ENCODE assay signal across 8 cellular contexts in the genomic region with DNA sequence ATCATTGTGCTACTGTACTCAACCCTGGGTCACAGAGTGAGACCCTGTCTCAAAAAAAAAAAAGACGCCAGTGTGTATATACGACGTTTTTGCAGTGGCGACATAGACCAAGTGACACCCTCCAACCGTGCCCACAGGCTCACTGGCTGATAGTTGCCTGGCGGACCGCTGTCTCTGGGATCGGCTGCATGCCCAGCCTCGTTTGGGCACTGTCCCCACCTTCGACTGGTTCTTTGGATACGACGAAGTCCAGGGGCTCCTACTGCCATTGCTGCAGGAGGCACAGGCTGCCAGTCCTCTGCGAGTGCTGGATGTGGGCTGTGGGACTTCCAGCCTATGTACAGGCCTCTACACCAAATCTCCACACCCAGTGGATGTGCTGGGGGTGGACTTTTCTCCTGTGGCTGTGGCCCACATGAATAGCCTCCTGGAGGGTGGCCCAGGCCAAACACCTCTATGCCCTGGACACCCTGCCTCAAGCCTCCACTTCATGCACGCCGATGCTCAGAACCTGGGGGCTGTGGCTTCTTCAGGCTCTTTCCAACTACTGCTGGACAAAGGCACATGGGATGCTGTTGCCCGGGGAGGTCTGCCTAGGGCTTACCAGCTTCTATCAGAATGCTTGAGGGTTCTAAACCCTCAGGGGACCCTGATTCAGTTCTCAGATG. TPM values are rescaled to one million over a fixed set of nuclear protein-coding genes. Genes with fewer than 3 reads are reported as not detected.
A peak's percentile ranks its signal among the peaks of the same experiment; 100 is the strongest.
DNase-seq lines count a peak whose midpoint lies in the region; ATAC-seq and TF ChIP-seq lines count a peak whose summit lies in the region.

No MANE protein-coding gene starts in this region.

- no peak for TF ChIP-seq POLR2A in thyroid gland (IDR thresholded peaks at IDR 0.05)

- H3K27me3 ChIP-seq in layer of hippocampus (ENCODE audit: control insufficient read depth, insufficient read depth, low read length), result no peaks in the 10 kb centered on the region
- no peaks in the 10 kb centered on the region for H3K27me3 ChIP-seq in thyroid gland

- no peak for TF ChIP-seq CTCF in thyroid gland (IDR thresholded peaks at IDR 0.05)

- intact Hi-C loops in thyroid gland (cut with DNase I), result no loop called here

- 47 to 56% methylated on average over 12 to 15 of the region's 16 CpGs for WGBS in thyroid gland, 2 donors

- H3K4me1 ChIP-seq in thyroid gland, result peaks cover 15 to 23% of the 10 kb centered on the region in 2 donors

- peaks cover 45% of the 10 kb centered on the region for H3K4me1 Mint-ChIP-seq in activated T-cell treated with anti-CD3 and anti-CD28 coated beads, Interleukin-2, amount 50 U/mL, for 24 hours (ENCODE audit: low read depth)
- peaks cover 59% of the 10 kb centered on the region for H3K4me1 Mint-ChIP-seq in activated naive CD8-positive, alpha-beta T cell treated with anti-CD3 and anti-CD28 coated beads, Interleukin-2, amount 50 U/mL, for 24 hours

- no peaks in the 10 kb centered on the region for H3K9me3 ChIP-seq in thyroid gland

- H3K27ac ChIP-seq in layer of hippocampus (ENCODE audit: low read depth, low read length) (peak overlapping the region; percentile 83), thyroid gland (peak overlapping the region; percentile 56 to 79 (median 77))

- DNase-seq in activated T-cell treated with anti-CD3 and anti-CD28 coated beads, Interleukin-2, amount 50 U/mL, for 24 hours, result peak; percentile 62
- DNase-seq in activated T-cell treated with anti-CD3 and anti-CD28 coated beads for 4 hours (no peak), thyroid gland (no peak)
- DNase-seq in activated naive CD8-positive, alpha-beta T cell treated with anti-CD3 and anti-CD28 coated beads, Interleukin-2, amount 50 U/mL, for 24 hours, result no peak

- no peaks in the 10 kb centered on the region for H3K27me3 Mint-ChIP-seq in activated T-cell treated with anti-CD3 and anti-CD28 coated beads, Interleukin-2, amount 50 U/mL, for 24 hours
- H3K27me3 Mint-ChIP-seq in activated naive CD8-positive, alpha-beta T cell treated with anti-CD3 and anti-CD28 coated beads, Interleukin-2, amount 50 U/mL, for 24 hours, result peaks cover 2% of the 10 kb centered on the region

- H3K27ac Mint-ChIP-seq in activated T-cell treated with anti-CD3 and anti-CD28 coated beads, Interleukin-2, amount 50 U/mL, for 24 hours, result peak overlapping the region; percentile 97
- peak overlapping the region; percentile 99 for H3K27ac Mint-ChIP-seq in activated naive CD8-positive, alpha-beta T cell treated with anti-CD3 and anti-CD28 coated beads, Interleukin-2, amount 50 U/mL, for 24 hours

- H3K36me3 Mint-ChIP-seq in activated T-cell treated with anti-CD3 and anti-CD28 coated beads, Interleukin-2, amount 50 U/mL, for 24 hours (ENCODE audit: low read depth), result peaks cover 93% of the 10 kb centered on the region
- peaks cover 71% of the 10 kb centered on the region for H3K36me3 Mint-ChIP-seq in activated naive CD8-positive, alpha-beta T cell treated with anti-CD3 and anti-CD28 coated beads, Interleukin-2, amount 50 U/mL, for 24 hours (ENCODE audit: low read depth)

- no peaks in the 10 kb centered on the region for H3K9me3 Mint-ChIP-seq in activated T-cell treated with anti-CD3 and anti-CD28 coated beads, Interleukin-2, amount 50 U/mL, for 24 hours
- H3K9me3 Mint-ChIP-seq in activated naive CD8-positive, alpha-beta T cell treated with anti-CD3 and anti-CD28 coated beads, Interleukin-2, amount 50 U/mL, for 24 hours, result no peaks in the 10 kb centered on the region

- peak overlapping the region; percentile 98 for H3K4me3 Mint-ChIP-seq in activated T-cell treated with anti-CD3 and anti-CD28 coated beads, Interleukin-2, amount 50 U/mL, for 24 hours
- peak overlapping the region; percentile 99 for H3K4me3 Mint-ChIP-seq in activated naive CD8-positive, alpha-beta T cell treated with anti-CD3 and anti-CD28 coated beads, Interleukin-2, amount 50 U/mL, for 24 hours

- H3K4me3 ChIP-seq in thyroid gland (replicated peaks in 1 of 3), result peak overlapping the region; percentile 61 to 93 (median 63)

- peak; percentile 2 for ATAC-seq in activated naive CD8-positive, alpha-beta T cell treated with anti-CD3 and anti-CD28 coated beads, Interleukin-2, amount 50 U/mL, for 24 hours
- ATAC-seq in HG03565 (IDR thresholded peaks at IDR 0.05; ENCODE audit: unreplicated experiment) (no peak), GM18868 (IDR thresholded peaks at IDR 0.05; ENCODE audit: unreplicated experiment) (no peak), HG02885 (IDR thresholded peaks at IDR 0.05; ENCODE audit: poor library complexity, unreplicated experiment) (no peak)

- H3K36me3 ChIP-seq in thyroid gland, result no peaks in the 10 kb centered on the region

RNA-seq across cellular contexts. Expression of a gene that starts 1.3 kb away (rescaled TPM):
- 10 to 100 TPM in 1 of 4 donors, 1 to 10 TPM in 2, under 1 TPM in 1; 0.83 to 13.5 (median 5.7) TPM for total RNA-seq in thyroid gland

RNA-seq across cellular contexts. Expression of a gene that starts 1.4 kb away (rescaled TPM):
- total RNA-seq in thyroid gland, result 10 to 100 TPM; 24.1 to 34.5 (median 29.6) TPM

RNA-seq across cellular contexts. Expression of a gene that starts 5.1 kb away (rescaled TPM):
- total RNA-seq in thyroid gland, result 10 to 100 TPM in 2 of 4 donors, 1 to 10 TPM in 2; 5.7 to 10.6 (median 8.1) TPM

RNA-seq across cellular contexts. Expression of a gene that starts 5.7 kb away (rescaled TPM):
- total RNA-seq in thyroid gland, result 10 to 100 TPM in 2 of 4 donors, 1 to 10 TPM in 2; 5.8 to 15.5 (median 9.3) TPM

RNA-seq across cellular contexts. Expression of a gene that starts 12.5 kb away (rescaled TPM):
- total RNA-seq in thyroid gland, result 100 to 1,000 TPM; 120 to 184 (median 149) TPM
